In genomic region chr1:91124290-91124975, GRCh38 we compare ENCODE assay signal across 10 cellular contexts.
DNase-seq lines count a peak whose midpoint lies in the region; ATAC-seq and TF ChIP-seq lines count a peak whose summit lies in the region.
"Had no signal": no experiment of that assay in that cellular context is flagged by ENCODE, and none has a peak within 500 bp of the region (broad histone marks: within the 10 kb centered on the region; RNA-seq: fewer than 3 reads in every experiment).

No MANE protein-coding gene starts in this region.

- H3K27me3 ChIP-seq in GM23338 (ENCODE audit: insufficient read depth) = no peaks in the 10 kb centered on the region
- H3K27me3 ChIP-seq in adrenal gland = no peaks in the 10 kb centered on the region

- no peak for TF ChIP-seq CTCF in GM23338 (conservative IDR thresholded peaks at IDR 0.05; ENCODE audit: low read depth in 2 of 2)
- no peak for TF ChIP-seq CTCF in adrenal gland (IDR thresholded peaks at IDR 0.05)

- intact Hi-C loops in adrenal gland (cut with DNase I) = no loop called here

- peak overlapping the region; percentile 92 for H3K27ac Mint-ChIP-seq in GM23338
- H3K27ac Mint-ChIP-seq in natural killer cell treated with Interleukin-12 subunit alpha and Interleukin-12 subunit beta and Interleukin-15 and Interleukin-18, amount 100 ng/mL, for 72 hours = peak overlapping the region; percentile 7 to 72

- WGBS in adrenal gland, 4 donors = 71 to 83% (median 80%) methylated on average over 6 of the region's 6 CpGs

- no peaks in the 10 kb centered on the region for H4K20me1 ChIP-seq in GM23338 (replicated peaks; ENCODE audit: insufficient read depth)

- no peak for TF ChIP-seq POLR2A in adrenal gland (IDR thresholded peaks at IDR 0.05)

- H3K4me3 ChIP-seq in GM23338 (no peak overlapping the region), adrenal gland (no peak overlapping the region)
- H3K4me3 ChIP-seq: thoracic aorta had no signal

- no peak overlapping the region; the same call in 2 of the 3 replicates for H3K4me3 Mint-ChIP-seq in GM23338
- H3K4me3 Mint-ChIP-seq in natural killer cell treated with Interleukin-12 subunit alpha and Interleukin-12 subunit beta and Interleukin-15 and Interleukin-18, amount 100 ng/mL, for 72 hours = peak overlapping the region; percentile 62

- H3K27me3 Mint-ChIP-seq in GM23338 (ENCODE audit: insufficient read depth, low read depth, poor library complexity) = peaks cover 7% of the 10 kb centered on the region
- peaks cover 7 to 10% of the 10 kb centered on the region in 2 donors for H3K27me3 Mint-ChIP-seq in natural killer cell treated with Interleukin-12 subunit alpha and Interleukin-12 subunit beta and Interleukin-15 and Interleukin-18, amount 100 ng/mL, for 72 hours

- H3K36me3 ChIP-seq in GM23338 (ENCODE audit: insufficient read depth) (no peaks in the 10 kb centered on the region), adrenal gland (replicated peaks in 1 of 2) (no peaks in the 10 kb centered on the region)
- H3K36me3 ChIP-seq: thoracic aorta had no signal

- peaks cover 60% of the 10 kb centered on the region for H3K4me1 Mint-ChIP-seq in GM23338
- H3K4me1 Mint-ChIP-seq in natural killer cell treated with Interleukin-12 subunit alpha and Interleukin-12 subunit beta and Interleukin-15 and Interleukin-18, amount 100 ng/mL, for 72 hours (ENCODE audit: low read depth in 2 of 2) = peaks cover 21 to 24% of the 10 kb centered on the region in 2 donors

- peak overlapping the region; percentile 95 for H3K27ac ChIP-seq in GM23338 (ENCODE audit: low read depth)
- no peak overlapping the region for H3K27ac ChIP-seq in adrenal gland
- H3K27ac ChIP-seq: thoracic aorta had no signal

- DNase-seq in GM23338 (ENCODE audit: low spot score) (no peak), RPMI8226 (peak; percentile 42), COLO829 (ENCODE audit: low spot score) (no peak), adrenal gland (no peak), SKM-1 (lab: John Stamatoyannopoulos, UW; ENCODE audit: unreplicated experiment) (no peak)
- no peak for DNase-seq in natural killer cell treated with Interleukin-12 subunit alpha and Interleukin-12 subunit beta and Interleukin-15 and Interleukin-18, amount 100 ng/mL, for 72 hours (ENCODE audit: low spot score)
- no peak for DNase-seq in effector CD4-positive, alpha-beta T cell
- DNase-seq: activated effector memory CD4-positive, alpha-beta T cell treated with anti-CD3 and anti-CD28 coated beads, Interleukin-2, amount 50 U/mL, for 16 hours had no signal

- H3K36me3 Mint-ChIP-seq in GM23338 (ENCODE audit: low read depth) = no peaks in the 10 kb centered on the region
- H3K36me3 Mint-ChIP-seq in natural killer cell treated with Interleukin-12 subunit alpha and Interleukin-12 subunit beta and Interleukin-15 and Interleukin-18, amount 100 ng/mL, for 72 hours = no peaks in the 10 kb centered on the region

- no peaks in the 10 kb centered on the region; the same call in 2 of the 3 replicates for H3K9me3 Mint-ChIP-seq in GM23338
- H3K9me3 Mint-ChIP-seq in natural killer cell treated with Interleukin-12 subunit alpha and Interleukin-12 subunit beta and Interleukin-15 and Interleukin-18, amount 100 ng/mL, for 72 hours = no peaks in the 10 kb centered on the region

- H3K4me1 ChIP-seq in GM23338 (ENCODE audit: insufficient read depth) (peaks cover 73% of the 10 kb centered on the region), adrenal gland (replicated peaks in 1 of 2) (no peaks in the 10 kb centered on the region)

- peaks cover 17% of the 10 kb centered on the region; the same call in 1 of the 2 replicates for H3K9me2 ChIP-seq in GM23338 (ENCODE audit: insufficient read depth)

- peak overlapping the region; percentile 48 for H2AFZ ChIP-seq in GM23338

- peak overlapping the region; percentile 47 for H3K4me2 ChIP-seq in GM23338

- no peaks in the 10 kb centered on the region for H3K79me2 ChIP-seq in GM23338 (replicated peaks; ENCODE audit: insufficient read depth)

- peak; percentile 47 for ATAC-seq in GM18867 (IDR thresholded peaks at IDR 0.05; ENCODE audit: unreplicated experiment)
- ATAC-seq in GM23338 = no peak
- ATAC-seq in natural killer cell treated with Interleukin-12 subunit alpha and Interleukin-12 subunit beta and Interleukin-15 and Interleukin-18, amount 100 ng/mL, for 72 hours = peak; percentile 74 to 76

- H3K9me3 ChIP-seq in adrenal gland (replicated peaks in 1 of 3) = no peaks in the 10 kb centered on the region
- H3K9me3 ChIP-seq: thoracic aorta had no signal

- peaks cover 17% of the 10 kb centered on the region; the same call in 1 of the 2 replicates for H3F3A ChIP-seq in GM23338 (replicated peaks; ENCODE audit: low read depth)

TF ChIP-seq in GM23338, 12 proteins besides CTCF, POLR2A, EP300 and RAD21:
- TF ChIP-seq ZNF114 (CRISPR knock-in tag; IDR thresholded peaks at IDR 0.05) = no peak
- no peak for TF ChIP-seq POLR2AphosphoS5 (IDR thresholded peaks at IDR 0.05; ENCODE audit: low read depth)
- TF ChIP-seq ETS1 (IDR thresholded peaks at IDR 0.05) = no peak
